10 cellular contexts compared by ENCODE assay signal in the genomic region with DNA sequence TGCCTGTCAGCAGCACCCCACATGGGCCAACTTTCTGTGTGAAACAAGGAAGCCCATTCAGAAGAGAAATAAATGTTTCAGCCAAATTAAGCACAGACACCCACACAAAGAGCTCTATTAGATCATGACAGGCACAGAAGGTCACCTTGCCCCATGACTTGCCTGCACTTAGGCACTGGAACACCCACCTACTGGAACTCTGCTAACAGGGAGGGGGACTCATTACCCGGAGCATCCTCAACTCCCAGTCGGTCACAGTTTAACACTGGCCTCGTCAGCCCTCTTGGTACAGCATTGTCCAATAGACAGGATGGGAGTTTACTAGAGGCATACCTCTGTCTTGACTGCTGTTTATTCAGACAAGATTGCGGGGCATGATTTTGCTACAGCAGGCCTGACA. TPM values are rescaled to one million over a fixed set of nuclear protein-coding genes. Genes with fewer than 3 reads are reported as not detected.
DNase-seq lines count a peak whose midpoint lies in the region; ATAC-seq and TF ChIP-seq lines count a peak whose summit lies in the region.
"Had no signal": no experiment of that assay in that cellular context is flagged by ENCODE, and none has a peak within 500 bp of the region (broad histone marks: within the 10 kb centered on the region; RNA-seq: fewer than 3 reads in every experiment).

No MANE protein-coding gene starts in this region.

- 62 to 68% methylated on average over 4 of the region's 4 CpGs for WGBS in GM23248 (ENCODE audit: low coverage in 1 of 2, low lambda C conversion rate in 2 of 2, missing lambda C conversion rate in 2 of 2), 2 experiments

- peak overlapping the region; percentile 28 for H3K27ac ChIP-seq in OCI-LY7 (ENCODE audit: low read depth, low read length, poor library complexity, severe bottlenecking)
- H3K27ac ChIP-seq in gastrocnemius medialis, result peak overlapping the region; percentile 58 to 80 (median 72)
- H3K27ac ChIP-seq in GM23248, result no peak overlapping the region
- H3K27ac ChIP-seq: testis had no signal

- H2AFZ ChIP-seq in OCI-LY7 (ENCODE audit: low read length) (peak overlapping the region; percentile 5; the same call in 1 of the 2 replicates), GM23248 (no peak overlapping the region)

- H3K4me1 ChIP-seq in OCI-LY7 (ENCODE audit: insufficient read depth, low read length, poor library complexity, severe bottlenecking) (peaks cover 68% of the 10 kb centered on the region), gastrocnemius medialis (peaks cover 47 to 55% of the 10 kb centered on the region in 2 donors), GM23248 (ENCODE audit: insufficient read depth) (peaks cover 11% of the 10 kb centered on the region)
- H3K4me1 ChIP-seq: testis had no signal

- H3K27me3 ChIP-seq in gastrocnemius medialis (no peaks in the 10 kb centered on the region), GM23248 (replicated peaks; ENCODE audit: insufficient read depth) (no peaks in the 10 kb centered on the region)
- H3K27me3 ChIP-seq: testis had no signal

- intact Hi-C loops in OCI-LY7 (cut with micrococcal nuclease; ENCODE audit: unreplicated experiment) (loop anchor here (2.0 to 5.0 kb wide), 5 partner anchors 58 to 183 kb away; a partner anchor contains a TSS), Right ventricle myocardium superior (cut with DNase I) (no loop called here), gastrocnemius medialis (cut with DNase I; ENCODE audit: low total_unique reads) (loop anchor here (2.0 kb wide), 1 partner anchor 83 kb away; no protein-coding TSS in a partner anchor)

- no peak for TF ChIP-seq POLR2A in gastrocnemius medialis (IDR thresholded peaks at IDR 0.05)

- POLR2A ChIA-PET in OCI-LY7 (lab: Charles Lee), result interaction anchor here (0.6 to 3.3 kb wide), 13 partner anchors 8 to 638 kb away, joined by 3 to 25 read pairs (median 5); a partner anchor contains a TSS

- BruUV-seq in OCI-LY7 (replicated peaks; lab: Mats Ljungman, UMichigan), result no TSS peak

- H3K36me3 ChIP-seq in OCI-LY7 (ENCODE audit: insufficient read depth, low read length), result peaks cover 32% of the 10 kb centered on the region
- no peaks in the 10 kb centered on the region for H3K36me3 ChIP-seq in gastrocnemius medialis
- no peaks in the 10 kb centered on the region for H3K36me3 ChIP-seq in GM23248 (ENCODE audit: low read depth)

- peak overlapping the region; percentile 6 for H3K4me3 ChIP-seq in OCI-LY7 (ENCODE audit: low read depth, low read length, poor library complexity, severe bottlenecking)
- no peak overlapping the region for H3K4me3 ChIP-seq in gastrocnemius medialis
- H3K4me3 ChIP-seq in GM23248, result no peak overlapping the region
- H3K4me3 ChIP-seq: testis had no signal

- H3K9ac ChIP-seq in GM23248, result no peak overlapping the region

- H3F3A ChIP-seq in GM23248 (ENCODE audit: insufficient read depth), result no peaks in the 10 kb centered on the region; the same call in 1 of the 2 replicates

- H3K4me2 ChIP-seq in OCI-LY7 (ENCODE audit: low read length), result peak overlapping the region; percentile 68
- H3K4me2 ChIP-seq in GM23248 (ENCODE audit: unreplicated experiment), result no peak overlapping the region

- ATAC-seq in Right ventricle myocardium superior (ENCODE audit: poor library complexity), result peak; percentile 55
- peak in 1 of 2 donors; percentile 17 for ATAC-seq in gastrocnemius medialis

- DNase-seq in activated CD4-positive, alpha-beta T cell treated with anti-CD3 and anti-CD28 coated beads for 4 hours, result peak; percentile 18 to 21
- no peak for DNase-seq in activated CD4-positive, alpha-beta T cell treated with anti-CD3 and anti-CD28 coated beads, Interleukin-2, amount 50 U/mL, for 48 hours
- DNase-seq in OCI-LY7 (ENCODE audit: low spot score) (peak; percentile 27), Right ventricle myocardium superior (no peak), gastrocnemius medialis (no peak), GM23248 (no peak), NCI-H345 (lab: John Stamatoyannopoulos, UW) (no peak)
- no peak for DNase-seq in activated effector memory CD4-positive, alpha-beta T cell treated with anti-CD3 and anti-CD28 coated beads, Interleukin-2, amount 50 U/mL, for 16 hours
- DNase-seq: RPMI8226 had no signal

- no peaks in the 10 kb centered on the region for H4K20me1 ChIP-seq in OCI-LY7 (ENCODE audit: insufficient read depth, low read length)
- no peaks in the 10 kb centered on the region for H4K20me1 ChIP-seq in GM23248 (ENCODE audit: insufficient read depth)

- H3K9me3 ChIP-seq in OCI-LY7 (ENCODE audit: low read length), result no peaks in the 10 kb centered on the region
- H3K9me3 ChIP-seq in gastrocnemius medialis, result no peaks in the 10 kb centered on the region
- no peaks in the 10 kb centered on the region for H3K9me3 ChIP-seq in GM23248 (ENCODE audit: low read depth)
- H3K9me3 ChIP-seq: testis had no signal

- no peak for TF ChIP-seq CTCF in OCI-LY7 (conservative IDR thresholded peaks at IDR 0.05; ENCODE audit: low read length)
- no peak for TF ChIP-seq CTCF in gastrocnemius medialis (IDR thresholded peaks at IDR 0.05 in 4 of 5, conservative IDR thresholded peaks at IDR 0.05 in 1 of 5)

- H3K9me2 ChIP-seq in OCI-LY7 (ENCODE audit: insufficient read depth, low read length) (no peaks in the 10 kb centered on the region), GM23248 (ENCODE audit: insufficient read depth) (no peaks in the 10 kb centered on the region)

- in situ Hi-C loops in gastrocnemius medialis (cut with MboI; ENCODE audit: low sequenced_read_pairs in 4 of 4) (no loop called here), GM23248 (cut with MboI) (no loop called here)

- CTCF ChIA-PET in OCI-LY7 (lab: Charles Lee; ENCODE audit: unreplicated experiment), result interaction anchor here (0.9 kb wide), 1 partner anchor 119 kb away, joined by 3 read pairs; a partner anchor contains a TSS

- peaks cover 48% of the 10 kb centered on the region; the same call in 1 of the 2 replicates for H3K79me2 ChIP-seq in OCI-LY7 (ENCODE audit: insufficient read depth, low read depth, low read length)
- no peaks in the 10 kb centered on the region for H3K79me2 ChIP-seq in GM23248 (ENCODE audit: insufficient read depth)

RNA-seq across cellular contexts. Expression of a gene that starts 31.8 kb away (rescaled TPM):
- total RNA-seq in OCI-LY7 (2014; rRNA removed; shearing (Covaris generic)), result 19.7 and 22.6 TPM in 2 replicates
- 34.4 and 35.0 TPM in 2 replicates for total RNA-seq in OCI-LY7 (2022)
- 46.2 TPM for total RNA-seq in Right ventricle myocardium superior
- 10 to 100 TPM in 3 of 4 donors, 1 to 10 TPM in 1; 9.0 to 31.8 (median 16.9) TPM for total RNA-seq in gastrocnemius medialis
- 0.97 and 1.6 TPM in 2 replicates for total RNA-seq in GM23248 (2014; rRNA removed; shearing (Covaris generic))
- polyA plus RNA-seq in GM23248 (2016; fragmentation: Nextera tagmentation; extraction: Ambion mirVana), result 0.74 and 0.84 TPM in 2 replicates

Comparison
In these comparisons a context has a peak if more than half of its experiments do, and no peak if none do; other contexts are left out.
1. DNase-seq: peak in activated CD4-positive, alpha-beta T cell treated with anti-CD3 and anti-CD28 coated beads for 4 hours (2 of 2) and OCI-LY7 (single experiment); none in activated CD4-positive, alpha-beta T cell treated with anti-CD3 and anti-CD28 coated beads, Interleukin-2, amount 50 U/mL, for 48 hours (0 of 2), Right ventricle myocardium superior (single experiment), gastrocnemius medialis (0 of 2), activated effector memory CD4-positive, alpha-beta T cell treated with anti-CD3 and anti-CD28 coated beads, Interleukin-2, amount 50 U/mL, for 16 hours (single experiment), GM23248 (single experiment) and NCI-H345 (single experiment).